In the genomic region with DNA sequence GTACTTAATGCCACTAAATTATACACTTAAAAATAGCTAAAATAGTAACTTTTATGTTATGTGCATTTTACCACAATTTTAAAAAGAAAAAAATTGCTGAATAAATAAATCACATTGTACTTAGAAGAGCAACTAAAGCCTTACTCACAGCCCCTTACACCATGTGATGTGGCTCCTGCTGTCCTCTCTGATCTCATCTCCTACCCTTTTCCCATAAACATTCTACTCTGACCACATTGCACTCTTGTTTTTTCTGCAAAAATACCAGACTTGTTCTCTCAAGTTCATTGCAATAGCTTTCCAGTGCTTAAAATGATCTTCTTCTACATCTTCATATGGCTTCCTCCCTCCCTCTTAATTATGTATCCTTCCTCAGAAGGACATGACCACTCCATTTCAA, we compare ENCODE assay signal across 17 cellular contexts.
DNase-seq lines count a peak whose midpoint lies in the region; ATAC-seq and TF ChIP-seq lines count a peak whose summit lies in the region.
"Had no signal": no experiment of that assay in that cellular context is flagged by ENCODE, and none has a peak within 500 bp of the region (broad histone marks: within the 10 kb centered on the region; RNA-seq: fewer than 3 reads in every experiment).

No MANE protein-coding gene starts in this region.

- CTCF ChIA-PET in CD4-positive, alpha-beta T cell (lab: Charles Lee): no interaction called here

- no peaks in the 10 kb centered on the region for H3K36me3 Mint-ChIP-seq in CD4-positive, alpha-beta T cell (ENCODE audit: low read depth)
- H3K36me3 Mint-ChIP-seq: CD4-positive, alpha-beta memory T cell had no signal

- intact Hi-C loops in CD4-positive, alpha-beta T cell (cut with DNase I, micrococcal nuclease): no loop called here

- no peaks in the 10 kb centered on the region for H3K4me1 Mint-ChIP-seq in CD4-positive, alpha-beta T cell (ENCODE audit: low read depth)
- H3K4me1 Mint-ChIP-seq: CD4-positive, alpha-beta memory T cell had no signal

- no peaks in the 10 kb centered on the region for H3K9me3 Mint-ChIP-seq in CD4-positive, alpha-beta T cell

- H3K27me3 Mint-ChIP-seq in CD4-positive, alpha-beta T cell: no peaks in the 10 kb centered on the region

- TF ChIP-seq CTCF in CD4-positive, alpha-beta T cell (IDR thresholded peaks at IDR 0.05): no peak

- H3K27me3 ChIP-seq in CD4-positive, alpha-beta T cell (ENCODE audit: control insufficient read depth, insufficient read depth, low read length): no peaks in the 10 kb centered on the region
- H3K27me3 ChIP-seq: BLaER1, MG63 had no signal

- H3K27ac Mint-ChIP-seq in CD4-positive, alpha-beta T cell: no peak overlapping the region
- H3K27ac Mint-ChIP-seq: CD4-positive, alpha-beta memory T cell had no signal

- DNase-seq in HT1080 (ENCODE audit: low read depth): peak; percentile 31
- peak; percentile 32 for DNase-seq in astrocyte of the hippocampus (ENCODE audit: low read depth, low spot score)
- peak; percentile 11 for DNase-seq in myocyte (ENCODE audit: low read depth)
- DNase-seq in NOMO-1 treated with dmso at 0.1 percent for 144 hours (lab: John Stamatoyannopoulos, UW; ENCODE audit: unreplicated experiment): no peak
- no peak for DNase-seq in CD4-positive, alpha-beta T cell
- DNase-seq in amniotic stem cell (lab: John Stamatoyannopoulos, UW): no peak
- DNase-seq: CD4-positive, alpha-beta memory T cell; DND-41; Karpas-422; MG63; NCI-H1417 treated with DMSO at 0.1 percent for 48 hours; NCI-H187; NCI-H446; NCI-H526 treated with DMSO at 0.1 percent for 48 hours had no signal

- no peaks in the 10 kb centered on the region for H3K9me3 ChIP-seq in CD4-positive, alpha-beta T cell (ENCODE audit: control insufficient read depth, low read length)
- H3K9me3 ChIP-seq: BLaER1, MG63 had no signal

- H3K4me3 Mint-ChIP-seq in CD4-positive, alpha-beta T cell: no peak overlapping the region
- H3K4me3 Mint-ChIP-seq: CD4-positive, alpha-beta memory T cell had no signal

- no peak overlapping the region for H3K27ac ChIP-seq in CD4-positive, alpha-beta T cell (ENCODE audit: low read depth, low read length)
- H3K27ac ChIP-seq: BLaER1 had no signal

- POLR2A ChIA-PET in CD4-positive, alpha-beta T cell (lab: Charles Lee): no interaction called here

- ATAC-seq in CD4-positive, alpha-beta T cell (ENCODE audit: poor library complexity): no peak
- ATAC-seq in GM21717 (IDR thresholded peaks at IDR 0.05; ENCODE audit: unreplicated experiment): no peak
- ATAC-seq: SK-N-SH treated with all-trans-retinoic acid at 6 μM for 48 hours had no signal

Comparison
In these comparisons a context has a peak if more than half of its experiments do, and no peak if none do; other contexts are left out.
1. DNase-seq: peak in HT1080 (single experiment), astrocyte of the hippocampus (single experiment) and myocyte (single experiment); none in NOMO-1 treated with dmso at 0.1 percent for 144 hours (single experiment), CD4-positive, alpha-beta T cell (0 of 10) and amniotic stem cell (single experiment).